ENCODE assay signal across 16 cellular contexts in the genomic region with DNA sequence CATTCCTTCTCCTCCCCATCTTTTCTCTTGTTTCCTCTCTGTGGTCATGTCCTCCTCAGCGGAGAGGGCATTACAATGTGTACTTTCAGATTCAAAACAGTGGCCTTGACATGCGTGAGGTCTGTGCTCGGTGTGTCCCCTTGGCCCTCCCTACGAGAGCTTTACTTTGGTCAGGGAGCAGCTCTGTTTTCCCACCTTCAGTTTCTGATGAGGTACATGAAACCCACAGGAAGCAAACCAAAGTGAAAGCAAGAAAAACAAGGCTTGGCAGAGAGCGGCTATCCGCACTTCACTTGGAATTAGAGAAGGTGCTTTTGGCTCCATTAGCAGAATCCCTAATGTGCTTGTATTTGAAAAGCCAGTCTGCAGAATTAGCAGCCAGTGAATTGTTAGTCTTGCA. TPM values are rescaled to one million over a fixed set of nuclear protein-coding genes. Genes with fewer than 3 reads are reported as not detected.
A peak's percentile ranks its signal among the peaks of the same experiment; 100 is the strongest.
DNase-seq lines count a peak whose midpoint lies in the region; ATAC-seq, FAIRE-seq and TF ChIP-seq lines count a peak whose summit lies in the region.
"Had no signal": no experiment of that assay in that cellular context is flagged by ENCODE, and none has a peak within 500 bp of the region (broad histone marks: within the 10 kb centered on the region; RNA-seq: fewer than 3 reads in every experiment).

No MANE protein-coding gene starts in this region.

- H3K9me3 ChIP-seq in CD8-positive, alpha-beta memory T cell (ENCODE audit: low read length): no peaks in the 10 kb centered on the region
- H3K9me3 ChIP-seq: heart left ventricle had no signal

- no peak for TF ChIP-seq CTCF in HFFc6 (IDR thresholded peaks at IDR 0.05)

- no peak overlapping the region for H3K4me3 ChIP-seq in CD8-positive, alpha-beta memory T cell (ENCODE audit: low read length)
- H3K4me3 ChIP-seq: cardiac muscle cell, heart left ventricle had no signal

- POLR2A ChIA-PET in CD8-positive, alpha-beta memory T cell (lab: Charles Lee): no interaction called here

- no peaks in the 10 kb centered on the region for H3K9me3 Mint-ChIP-seq in CD8-positive, alpha-beta memory T cell
- no peaks in the 10 kb centered on the region for H3K9me3 Mint-ChIP-seq in HFFc6
- H3K9me3 Mint-ChIP-seq in activated T-helper 1 cell treated with anti-CD3 and anti-CD28 coated beads, Interleukin-12 subunit alpha, Interleukin-12 subunit beta, Interleukin-2, Interleukin-4 antibody, amounts not matched to agents 30 ng/mL and 10 ng/mL and 1 ng/mL, durations not matched to agents 14 hours and 24 hours and 36 hours: no peaks in the 10 kb centered on the region
- peaks cover 0 to 3% (median 0%) of the 10 kb centered on the region in 6 donors for H3K9me3 Mint-ChIP-seq in immature natural killer cell
- H3K9me3 Mint-ChIP-seq: CD8-positive, alpha-beta T cell; neural crest cell had no signal

- peaks cover 4 to 9% (median 9%) of the 10 kb centered on the region in 3 donors for H3K4me1 Mint-ChIP-seq in CD8-positive, alpha-beta memory T cell
- H3K4me1 Mint-ChIP-seq in HFFc6 (ENCODE audit: low read depth) (peaks cover 19% of the 10 kb centered on the region), immature natural killer cell (peaks cover 8 to 10% of the 10 kb centered on the region in 2 donors)
- peaks cover 8% of the 10 kb centered on the region for H3K4me1 Mint-ChIP-seq in activated T-helper 1 cell treated with anti-CD3 and anti-CD28 coated beads, Interleukin-12 subunit alpha, Interleukin-12 subunit beta, Interleukin-2, Interleukin-4 antibody, amounts not matched to agents 30 ng/mL and 10 ng/mL and 1 ng/mL, durations not matched to agents 14 hours and 24 hours and 36 hours (ENCODE audit: low read depth)
- H3K4me1 Mint-ChIP-seq: neural crest cell had no signal

- no peak for ATAC-seq in GM19035 (IDR thresholded peaks at IDR 0.05; ENCODE audit: unreplicated experiment)
- ATAC-seq: CD8-positive, alpha-beta T cell; heart left ventricle; left ventricle myocardium superior had no signal

- no peak overlapping the region for H3K27ac ChIP-seq in CD8-positive, alpha-beta memory T cell (ENCODE audit: low read depth, low read length)
- H3K27ac ChIP-seq: cardiac muscle cell, heart left ventricle, WERI-Rb-1 had no signal

- H3K27ac Mint-ChIP-seq in CD8-positive, alpha-beta memory T cell: peak overlapping the region in 2 of 8 donors; percentile 36 to 75
- peak overlapping the region; percentile 22; the same call in 1 of the 2 replicates for H3K27ac Mint-ChIP-seq in HFFc6
- H3K27ac Mint-ChIP-seq in activated T-helper 1 cell treated with anti-CD3 and anti-CD28 coated beads, Interleukin-12 subunit alpha, Interleukin-12 subunit beta, Interleukin-2, Interleukin-4 antibody, amounts not matched to agents 30 ng/mL and 10 ng/mL and 1 ng/mL, durations not matched to agents 14 hours and 24 hours and 36 hours: no peak overlapping the region
- H3K27ac Mint-ChIP-seq in immature natural killer cell: peak overlapping the region in 3 of 6 donors; percentile 22 to 59 (median 27)
- H3K27ac Mint-ChIP-seq: CD8-positive, alpha-beta T cell had no signal

- no peaks in the 10 kb centered on the region for H3K36me3 ChIP-seq in CD8-positive, alpha-beta memory T cell (ENCODE audit: insufficient read depth, low read length)
- H3K36me3 ChIP-seq: cardiac muscle cell, heart left ventricle, WERI-Rb-1 had no signal

- peak overlapping the region in 5 of 7 donors; percentile 34 to 81 (median 65) for H3K4me3 Mint-ChIP-seq in CD8-positive, alpha-beta memory T cell
- peak overlapping the region; percentile 83 for H3K4me3 Mint-ChIP-seq in HFFc6
- peak overlapping the region; percentile 66 for H3K4me3 Mint-ChIP-seq in activated T-helper 1 cell treated with anti-CD3 and anti-CD28 coated beads, Interleukin-12 subunit alpha, Interleukin-12 subunit beta, Interleukin-2, Interleukin-4 antibody, amounts not matched to agents 30 ng/mL and 10 ng/mL and 1 ng/mL, durations not matched to agents 14 hours and 24 hours and 36 hours
- H3K4me3 Mint-ChIP-seq in immature natural killer cell: peak overlapping the region in 4 of 5 donors; percentile 28 to 56 (median 48)
- H3K4me3 Mint-ChIP-seq: CD8-positive, alpha-beta T cell; neural crest cell had no signal

- H3K4me1 ChIP-seq in CD8-positive, alpha-beta memory T cell (ENCODE audit: insufficient read depth, low read length): peaks cover 3% of the 10 kb centered on the region

- H3K27me3 Mint-ChIP-seq in CD8-positive, alpha-beta memory T cell: peaks cover 22 to 48% of the 10 kb centered on the region in 2 donors
- H3K27me3 Mint-ChIP-seq in HFFc6 (ENCODE audit: insufficient read depth) (peaks cover 10% of the 10 kb centered on the region), immature natural killer cell (ENCODE audit: low read depth in 3 of 3) (peaks cover 0 to 6% (median 3%) of the 10 kb centered on the region in 3 donors)
- peaks cover 24% of the 10 kb centered on the region for H3K27me3 Mint-ChIP-seq in activated T-helper 1 cell treated with anti-CD3 and anti-CD28 coated beads, Interleukin-12 subunit alpha, Interleukin-12 subunit beta, Interleukin-2, Interleukin-4 antibody, amounts not matched to agents 30 ng/mL and 10 ng/mL and 1 ng/mL, durations not matched to agents 14 hours and 24 hours and 36 hours (ENCODE audit: insufficient read depth)

- CTCF ChIA-PET in CD8-positive, alpha-beta memory T cell (lab: Charles Lee): no interaction called here

- intact Hi-C loops in activated T-helper 1 cell treated with anti-CD3 and anti-CD28 coated beads, Interleukin-12 subunit alpha, Interleukin-12 subunit beta, Interleukin-2, Interleukin-4 antibody, amounts not matched to agents 30 ng/mL and 10 ng/mL and 1 ng/mL, durations not matched to agents 14 hours and 24 hours and 36 hours (cut with micrococcal nuclease): no loop called here

- H3K27me3 ChIP-seq in CD8-positive, alpha-beta memory T cell (ENCODE audit: insufficient read depth, low read length, poor library complexity, severe bottlenecking): peaks cover 4% of the 10 kb centered on the region
- H3K27me3 ChIP-seq: cardiac muscle cell, heart left ventricle had no signal

- no peak for DNase-seq in CD8-positive, alpha-beta memory T cell
- no peak for DNase-seq in HFFc6
- DNase-seq in activated T-helper 1 cell treated with anti-CD3 and anti-CD28 coated beads, Interleukin-12 subunit alpha, Interleukin-12 subunit beta, Interleukin-2, Interleukin-4 antibody, amounts not matched to agents 30 ng/mL and 10 ng/mL and 1 ng/mL, durations not matched to agents 14 hours and 24 hours and 36 hours (ENCODE audit: low spot score): no peak
- no peak for DNase-seq in immature natural killer cell
- DNase-seq in DMS79 treated with DMSO at 0.1 percent for 48 hours (lab: John Stamatoyannopoulos, UW): no peak
- no peak for DNase-seq in RCC 7860 (ENCODE audit: low spot score)
- DNase-seq: CD8-positive, alpha-beta T cell; GDM1; heart left ventricle; KBM-7; left ventricle myocardium superior; NCI-H1694 treated with DMSO at 0.1 percent for 48 hours; WERI-Rb-1 had no signal

- H3K36me3 Mint-ChIP-seq in CD8-positive, alpha-beta memory T cell: no peaks in the 10 kb centered on the region
- no peaks in the 10 kb centered on the region for H3K36me3 Mint-ChIP-seq in HFFc6 (ENCODE audit: low read depth)
- H3K36me3 Mint-ChIP-seq in activated T-helper 1 cell treated with anti-CD3 and anti-CD28 coated beads, Interleukin-12 subunit alpha, Interleukin-12 subunit beta, Interleukin-2, Interleukin-4 antibody, amounts not matched to agents 30 ng/mL and 10 ng/mL and 1 ng/mL, durations not matched to agents 14 hours and 24 hours and 36 hours (ENCODE audit: low read depth): no peaks in the 10 kb centered on the region
- no peaks in the 10 kb centered on the region for H3K36me3 Mint-ChIP-seq in immature natural killer cell
- H3K36me3 Mint-ChIP-seq: CD8-positive, alpha-beta T cell had no signal

- no peak for FAIRE-seq in RCC 7860 (lab: Jason Lieb, UNC)

RNA-seq across cellular contexts. Expression of a gene that starts 19.5 kb away (rescaled TPM):
- 10 to 100 TPM; 35.1 to 37.1 TPM for total RNA-seq in CD8-positive, alpha-beta memory T cell
- 6.4 TPM for polyA plus RNA-seq in CD8-positive, alpha-beta memory T cell
- 10 to 100 TPM; 22.9 to 24.9 (median 24.6) TPM for total RNA-seq in HFFc6 (2021; fragmentation: NEBNext Ultra II Directional; extraction: Animal tissue kit (Norgen Biotek cat#: 25700))
- 40.1 and 40.4 TPM in 2 replicates for total RNA-seq in activated T-helper 1 cell treated with anti-CD3 and anti-CD28 coated beads, Interleukin-12 subunit alpha, Interleukin-12 subunit beta, Interleukin-2, Interleukin-4 antibody, amounts not matched to agents 30 ng/mL and 10 ng/mL and 1 ng/mL, durations not matched to agents 14 hours and 24 hours and 36 hours
- 1 to 10 TPM in 2 of 3 donors, under 1 TPM in 1; 0.63 to 6.3 (median 1.9) TPM for polyA plus RNA-seq in immature natural killer cell
